ENCODE assay signal across 8 cellular contexts in the genomic region with DNA sequence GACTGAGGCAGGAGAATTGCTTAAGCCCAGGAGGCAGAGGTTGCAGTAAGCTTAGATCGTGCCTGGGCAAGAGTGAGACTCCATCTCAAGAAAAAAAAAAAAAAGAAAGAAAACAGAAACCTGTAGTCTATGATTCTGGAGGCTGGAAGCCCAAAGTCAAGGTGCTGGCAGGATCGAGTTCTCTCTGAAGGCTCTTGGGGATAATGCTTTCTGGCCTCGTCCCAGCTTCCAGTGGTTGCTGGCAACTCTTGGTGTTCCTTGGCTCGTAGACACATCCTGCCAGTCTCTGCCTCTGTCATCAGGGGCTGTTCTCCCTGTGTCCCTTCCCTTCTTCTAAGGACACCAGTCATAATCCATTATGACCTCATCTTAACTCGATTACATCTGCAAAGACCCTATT. TPM values are rescaled to one million over a fixed set of nuclear protein-coding genes. Genes with fewer than 3 reads are reported as not detected.
"Had no signal": no experiment of that assay in that cellular context is flagged by ENCODE, and none has a peak within 500 bp of the region (broad histone marks: within the 10 kb centered on the region; RNA-seq: fewer than 3 reads in every experiment).

No MANE protein-coding gene starts in this region.

- H3K27ac ChIP-seq: HL-60 had no signal

- H3K4me3 ChIP-seq: K562 had no signal

- DNase-seq: IMR-90, KBM-7, KG1 had no signal

RNA-seq across cellular contexts. Expression of gene PTGDR2, which starts 30.6 kb away (rescaled TPM):
- total RNA-seq: HT1080 had no signal

RNA-seq across cellular contexts. Expression of gene MS4A10, which starts 40.0 kb away (rescaled TPM):
- total RNA-seq: HepG2, HT-29, HT1080, IMR-90, K562 had no signal

RNA-seq across cellular contexts. Expression of gene ZP1, which starts 42.2 kb away (rescaled TPM):
- total RNA-seq: HepG2, HT-29, K562 had no signal
